Comparison of ENCODE assay signal across 10 cellular contexts in genomic region chr12:8227732-8228077, GRCh38. TPM values are rescaled to one million over a fixed set of nuclear protein-coding genes. Genes with fewer than 3 reads are reported as not detected.
DNase-seq lines count a peak whose midpoint lies in the region; ATAC-seq and TF ChIP-seq lines count a peak whose summit lies in the region.
"Not testable (repeated sequence)": the region's sequence is repeated elsewhere in the genome, so short reads cannot be mapped to it uniquely, and the experiment has no call there.
"Had no signal": no experiment of that assay in that cellular context is flagged by ENCODE, and none has a peak within 500 bp of the region (broad histone marks: within the 10 kb centered on the region; RNA-seq: fewer than 3 reads in every experiment).

No MANE protein-coding gene starts in this region.

- H3K4me3 Mint-ChIP-seq in T-helper 1 cell treated with Interleukin-12 subunit alpha and Interleukin-12 subunit beta and Interleukin-4 antibody, amounts not matched to agents 30 μg/mL and 1 μg/mL, for 36 hours = peak overlapping the region; percentile 46
- peak overlapping the region; percentile 60 for H3K4me3 Mint-ChIP-seq in activated T-helper 2 cell treated with anti-CD3 and anti-CD28 coated beads, Interferon-gamma antibody, Interleukin-2, Interleukin-4, amounts not matched to agents 10 μg/mL and 5 μg/mL and 100 μg/mL, durations not matched to agents 14 hours and 24 hours and 36 hours (ENCODE audit: low read depth)

- peak overlapping the region; percentile 80 to 90 (median 87) for H3K4me2 ChIP-seq in BLaER1 treated with 17β-estradiol and CSF1 and Interleukin-3, amounts not matched to agents 10 nM and 100 nM

- H3K9me3 Mint-ChIP-seq in T-helper 1 cell treated with Interleukin-12 subunit alpha and Interleukin-12 subunit beta and Interleukin-4 antibody, amounts not matched to agents 30 μg/mL and 1 μg/mL, for 36 hours; activated T-helper 2 cell treated with anti-CD3 and anti-CD28 coated beads, Interferon-gamma antibody, Interleukin-2, Interleukin-4, amounts not matched to agents 10 μg/mL and 5 μg/mL and 100 μg/mL, durations not matched to agents 14 hours and 24 hours and 36 hours: not testable (repeated sequence)

- not testable (repeated sequence) for H3K36me3 ChIP-seq in BLaER1 treated with 17β-estradiol and CSF1 and Interleukin-3, amounts not matched to agents 10 nM and 100 nM; H7 (replicated peaks; ENCODE audit: control insufficient read depth, insufficient read depth, low read length); heart right ventricle; psoas muscle (ENCODE audit: insufficient read depth in 1 of 2, low read depth in 1 of 2); tibial artery

- peak overlapping the region; percentile 49 to 70 (median 60) for H3K4me3 ChIP-seq in BLaER1 treated with 17β-estradiol and CSF1 and Interleukin-3, amounts not matched to agents 10 nM and 100 nM
- peak overlapping the region; percentile 32; the same call in 1 of the 2 replicates for H3K4me3 ChIP-seq in H7 (ENCODE audit: insufficient read depth, low read depth, low read length)
- H3K4me3 ChIP-seq in choroid plexus epithelial cell (ENCODE audit: low read depth, low read length) = peak overlapping the region; percentile 29
- H3K4me3 ChIP-seq in heart right ventricle = peak overlapping the region in 8 of 10 donors; percentile 5 to 56 (median 36)
- peak overlapping the region; percentile 50 for H3K4me3 ChIP-seq in psoas muscle
- peak overlapping the region; percentile 20 to 31 for H3K4me3 ChIP-seq in tibial artery

- peak overlapping the region; percentile 47 to 77 (median 68); a peak in 19 of 22 replicates for H3K9ac ChIP-seq in BLaER1 treated with 17β-estradiol and CSF1 and Interleukin-3, amounts not matched to agents 10 nM and 100 nM

- peak overlapping the region in 10 of 11 experiments; percentile 34 to 70 (median 64); a peak in 20 of 22 replicates for H3K27ac ChIP-seq in BLaER1 treated with 17β-estradiol and CSF1 and Interleukin-3, amounts not matched to agents 10 nM and 100 nM
- not testable (repeated sequence) for H3K27ac ChIP-seq in heart right ventricle, psoas muscle, tibial artery

- not testable (repeated sequence) for DNase-seq in H7; activated T-helper 2 cell treated with anti-CD3 and anti-CD28 coated beads, Interferon-gamma antibody, Interleukin-2, Interleukin-4, amounts not matched to agents 10 μg/mL and 5 μg/mL and 100 μg/mL, durations not matched to agents 14 hours and 24 hours and 36 hours (ENCODE audit: low spot score); choroid plexus epithelial cell (ENCODE audit: low read depth); heart right ventricle; psoas muscle; tibial artery

- 32 to 47% methylated on average over 7 of the region's 7 CpGs for WGBS in heart right ventricle, 2 donors
- WGBS in psoas muscle, 3 donors = 29 to 50% (median 36%) methylated on average over 1 to 7 of the region's 7 CpGs

- H3K4me1 ChIP-seq in BLaER1 treated with 17β-estradiol and CSF1 and Interleukin-3, amounts not matched to agents 10 nM and 100 nM = peaks cover 17 to 33% (median 27%) of the 10 kb centered on the region in 10 experiments
- H3K4me1 ChIP-seq in heart right ventricle = peaks cover 0 to 12% (median 0%) of the 10 kb centered on the region in 9 donors
- not testable (repeated sequence) for H3K4me1 ChIP-seq in psoas muscle
- peaks cover 0 to 20% (median 6%) of the 10 kb centered on the region in 4 donors for H3K4me1 ChIP-seq in tibial artery

- peaks cover 0 to 15% (median 7%) of the 10 kb centered on the region in 11 experiments; a peak in 6 of 22 replicates for H4K20me1 ChIP-seq in BLaER1 treated with 17β-estradiol and CSF1 and Interleukin-3, amounts not matched to agents 10 nM and 100 nM

- not testable (repeated sequence) for H3K27ac Mint-ChIP-seq in T-helper 1 cell treated with Interleukin-12 subunit alpha and Interleukin-12 subunit beta and Interleukin-4 antibody, amounts not matched to agents 30 μg/mL and 1 μg/mL, for 36 hours; activated T-helper 2 cell treated with anti-CD3 and anti-CD28 coated beads, Interferon-gamma antibody, Interleukin-2, Interleukin-4, amounts not matched to agents 10 μg/mL and 5 μg/mL and 100 μg/mL, durations not matched to agents 14 hours and 24 hours and 36 hours

- intact Hi-C loops in activated T-helper 2 cell treated with anti-CD3 and anti-CD28 coated beads, Interferon-gamma antibody, Interleukin-2, Interleukin-4, amounts not matched to agents 10 μg/mL and 5 μg/mL and 100 μg/mL, durations not matched to agents 14 hours and 24 hours and 36 hours (cut with micrococcal nuclease); psoas muscle (cut with DNase I); tibial artery (cut with DNase I; ENCODE audit: low total_unique reads): not testable (repeated sequence)
- intact Hi-C loops in heart right ventricle (cut with DNase I) = loop anchor here in 1 of 10 donors (10.0 kb wide), 1 partner anchor 113 kb away; no protein-coding TSS in a partner anchor

- not testable (repeated sequence) for ATAC-seq in heart right ventricle, psoas muscle

- H3K27me3 ChIP-seq in BLaER1 treated with 17β-estradiol and CSF1 and Interleukin-3, amounts not matched to agents 10 nM and 100 nM; H7 (ENCODE audit: control insufficient read depth, insufficient read depth, low read length); heart right ventricle; psoas muscle (ENCODE audit: insufficient read depth in 3 of 3, low read length in 2 of 3); tibial artery: not testable (repeated sequence)

- not testable (repeated sequence) for H3K9me3 ChIP-seq in BLaER1 treated with 17β-estradiol and CSF1 and Interleukin-3, amounts not matched to agents 10 nM and 100 nM (replicated peaks in 1 of 11); heart right ventricle; psoas muscle; tibial artery

- not testable (repeated sequence) for H3K36me3 Mint-ChIP-seq in T-helper 1 cell treated with Interleukin-12 subunit alpha and Interleukin-12 subunit beta and Interleukin-4 antibody, amounts not matched to agents 30 μg/mL and 1 μg/mL, for 36 hours (ENCODE audit: low read depth); activated T-helper 2 cell treated with anti-CD3 and anti-CD28 coated beads, Interferon-gamma antibody, Interleukin-2, Interleukin-4, amounts not matched to agents 10 μg/mL and 5 μg/mL and 100 μg/mL, durations not matched to agents 14 hours and 24 hours and 36 hours (ENCODE audit: low read depth)

- not testable (repeated sequence) for H3K4me1 Mint-ChIP-seq in T-helper 1 cell treated with Interleukin-12 subunit alpha and Interleukin-12 subunit beta and Interleukin-4 antibody, amounts not matched to agents 30 μg/mL and 1 μg/mL, for 36 hours (ENCODE audit: low read depth); activated T-helper 2 cell treated with anti-CD3 and anti-CD28 coated beads, Interferon-gamma antibody, Interleukin-2, Interleukin-4, amounts not matched to agents 10 μg/mL and 5 μg/mL and 100 μg/mL, durations not matched to agents 14 hours and 24 hours and 36 hours (ENCODE audit: low read depth)

- H3K27me3 Mint-ChIP-seq in T-helper 1 cell treated with Interleukin-12 subunit alpha and Interleukin-12 subunit beta and Interleukin-4 antibody, amounts not matched to agents 30 μg/mL and 1 μg/mL, for 36 hours (ENCODE audit: low read depth); activated T-helper 2 cell treated with anti-CD3 and anti-CD28 coated beads, Interferon-gamma antibody, Interleukin-2, Interleukin-4, amounts not matched to agents 10 μg/mL and 5 μg/mL and 100 μg/mL, durations not matched to agents 14 hours and 24 hours and 36 hours (ENCODE audit: low read depth): not testable (repeated sequence)

- TF ChIP-seq CTCF in choroid plexus epithelial cell (conservative IDR thresholded peaks at IDR 0.05; ENCODE audit: low read depth, low read length); heart right ventricle (IDR thresholded peaks at IDR 0.05); psoas muscle (IDR thresholded peaks at IDR 0.05); tibial artery (IDR thresholded peaks at IDR 0.05): not testable (repeated sequence)

RNA-seq across cellular contexts. Expression of gene FAM90A1, which starts 0.3 kb away (rescaled TPM):
- total RNA-seq in H7 (2014; rRNA removed; shearing (Covaris generic)) = 2.6 and 4.6 TPM in 2 replicates
- total RNA-seq in activated T-helper 2 cell treated with anti-CD3 and anti-CD28 coated beads, Interferon-gamma antibody, Interleukin-2, Interleukin-4, amounts not matched to agents 10 μg/mL and 5 μg/mL and 100 μg/mL, durations not matched to agents 14 hours and 24 hours and 36 hours = 0.14 and 0.25 TPM in 2 replicates
- total RNA-seq in heart right ventricle (under 1 TPM in 6 of 10 donors, not detected in 4; 0.10 to 0.44 (median 0.21) TPM), psoas muscle (under 1 TPM in 2 of 4 donors, not detected in 2; 0.10 to 0.58 TPM)
- polyA plus RNA-seq in heart right ventricle (under 1 TPM in 1 of 2 donors, not detected in 1; 0.03 TPM), psoas muscle (under 1 TPM in 1 of 3 donors, not detected in 2; 0.03 TPM)
- total RNA-seq: liver, myocyte had no signal
- polyA plus RNA-seq: liver had no signal
